8 cellular contexts compared by ENCODE assay signal in genomic region chr14:76937181-76938091, GRCh38.
DNase-seq lines count a peak whose midpoint lies in the region; ATAC-seq lines count a peak whose summit lies in the region.

No MANE protein-coding gene starts in this region.

- no peak overlapping the region for H3K9ac ChIP-seq in trophoblast cell (ENCODE audit: low read length)

- H3K23ac ChIP-seq in trophoblast cell (ENCODE audit: low read length), result no peak overlapping the region

- H3K4ac ChIP-seq in trophoblast cell (ENCODE audit: low read depth, low read length), result no peak overlapping the region

- no peak overlapping the region for H4K8ac ChIP-seq in trophoblast cell (ENCODE audit: low read depth, low read length)

- no peak for ATAC-seq in GM19324 (IDR thresholded peaks at IDR 0.05; ENCODE audit: low FRiP score, unreplicated experiment)

- no CpG with 5 or more reads among the region's 15 CpGs for WGBS in trophoblast cell (ENCODE audit: extremely low coverage, insufficient coverage, insufficient read length)

- H3K18ac ChIP-seq in trophoblast cell (ENCODE audit: low read length), result no peak overlapping the region

- H4K12ac ChIP-seq in trophoblast cell (ENCODE audit: low read depth, low read length), result no peak overlapping the region

- no peak overlapping the region for H2AK5ac ChIP-seq in trophoblast cell (ENCODE audit: low read length)

- H3K14ac ChIP-seq in trophoblast cell (ENCODE audit: low read length), result no peak overlapping the region

- no peak overlapping the region for H3K27ac ChIP-seq in trophoblast cell (ENCODE audit: low read depth, low read length)

- no peaks in the 10 kb centered on the region for H3K36me3 ChIP-seq in trophoblast cell (ENCODE audit: control insufficient read depth in 1 of 2, insufficient read depth in 2 of 2, low read length in 2 of 2)

- H3K27me3 ChIP-seq in trophoblast cell (ENCODE audit: insufficient read depth, low read length), result no peaks in the 10 kb centered on the region

- peak overlapping the region; percentile 22 for H4K91ac ChIP-seq in trophoblast cell (ENCODE audit: low read depth, low read length)

- peaks cover 2 to 3% of the 10 kb centered on the region in 2 experiments for H3K4me1 ChIP-seq in trophoblast cell (ENCODE audit: control insufficient read depth in 1 of 2, insufficient read depth in 2 of 2, low read length in 2 of 2)

- H2BK12ac ChIP-seq in trophoblast cell (ENCODE audit: low read length), result no peak overlapping the region

- no peak overlapping the region for H3K4me3 ChIP-seq in trophoblast cell (ENCODE audit: low read depth, low read length)

- H2AFZ ChIP-seq in trophoblast cell (ENCODE audit: insufficient read depth, low read length, poor library complexity), result no peak overlapping the region

- H3K79me1 ChIP-seq in trophoblast cell (ENCODE audit: low read length), result peaks cover 4% of the 10 kb centered on the region

- peak overlapping the region; percentile 1 for H2BK120ac ChIP-seq in trophoblast cell (ENCODE audit: insufficient read depth, low read length, poor library complexity)

- DNase-seq in GM03348 (ENCODE audit: low spot score) (peak; percentile 91), NCI-H69 (lab: John Stamatoyannopoulos, UW) (peak; percentile 89), fibroblast of gingiva (ENCODE audit: low read depth) (peak; percentile 87), trophoblast cell (no peak), globus pallidus (ENCODE audit: low spot score) (no peak), AML-193 (lab: John Stamatoyannopoulos, UW) (no peak)
- no peak for DNase-seq in activated CD4-positive, alpha-beta T cell treated with anti-CD3 and anti-CD28 coated beads for 4 hours

- H3K9me3 ChIP-seq in trophoblast cell (ENCODE audit: insufficient read depth, low read depth, low read length), result no peaks in the 10 kb centered on the region

- no peaks in the 10 kb centered on the region for H3K79me2 ChIP-seq in trophoblast cell (ENCODE audit: control insufficient read depth, insufficient read depth, low read length, poor library complexity)

- no peak overlapping the region for H2BK5ac ChIP-seq in trophoblast cell (ENCODE audit: low read depth, low read length, poor library complexity)

- H3K4me2 ChIP-seq in trophoblast cell (ENCODE audit: low read length), result no peak overlapping the region

Comparison
In these comparisons a context has a peak if more than half of its experiments do, and no peak if none do; other contexts are left out.
1. DNase-seq: peak in GM03348 (single experiment), NCI-H69 (single experiment) and fibroblast of gingiva (single experiment); none in trophoblast cell (0 of 2), globus pallidus (single experiment), activated CD4-positive, alpha-beta T cell treated with anti-CD3 and anti-CD28 coated beads for 4 hours (0 of 2) and AML-193 (0 of 2).